Comparison of ENCODE assay signal across 19 cellular contexts in the genomic region with DNA sequence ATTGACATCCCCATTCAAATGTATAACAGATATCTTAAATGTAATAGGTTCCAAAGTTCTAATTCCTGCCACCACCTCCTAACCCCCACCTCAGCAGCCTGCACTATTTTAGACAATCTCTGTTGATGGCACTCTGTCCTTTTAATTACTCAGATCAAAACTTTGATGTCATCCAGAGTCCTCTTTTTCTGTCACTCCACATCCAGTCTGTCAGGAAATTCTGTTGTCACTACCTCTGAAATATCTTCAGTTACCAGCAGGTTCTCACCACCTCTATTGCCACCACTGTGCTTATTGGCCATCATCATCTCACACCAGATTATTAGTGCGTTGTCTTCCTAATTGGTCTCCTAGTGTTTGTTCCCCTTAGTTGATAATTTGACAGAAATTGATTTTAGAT.
DNase-seq lines count a peak whose midpoint lies in the region; ATAC-seq and TF ChIP-seq lines count a peak whose summit lies in the region.
"Had no signal": no experiment of that assay in that cellular context is flagged by ENCODE, and none has a peak within 500 bp of the region (broad histone marks: within the 10 kb centered on the region; RNA-seq: fewer than 3 reads in every experiment).

No MANE protein-coding gene starts in this region.

- H3K36me3 ChIP-seq in esophagus squamous epithelium (peaks cover 0 to 8% (median 0%) of the 10 kb centered on the region in 3 donors), suprapubic skin (no peaks in the 10 kb centered on the region), colonic mucosa (no peaks in the 10 kb centered on the region)
- H3K36me3 ChIP-seq: SJSA1 had no signal

- H3K4me1 ChIP-seq in esophagus squamous epithelium (peaks cover 0 to 56% (median 6%) of the 10 kb centered on the region in 3 donors), suprapubic skin (peaks cover 6% of the 10 kb centered on the region), colonic mucosa (no peaks in the 10 kb centered on the region)
- H3K4me1 ChIP-seq: SJSA1 had no signal

- no peaks in the 10 kb centered on the region for H3K9me3 Mint-ChIP-seq in activated T-cell treated with anti-CD3 and anti-CD28 coated beads, Interleukin-2, amount 50 U/mL, for 72 hours
- no peaks in the 10 kb centered on the region for H3K9me3 Mint-ChIP-seq in activated T-helper 2 cell treated with anti-CD3 and anti-CD28 coated beads, Interferon-gamma antibody, Interleukin-2, Interleukin-4, amounts not matched to agents 10 μg/mL and 5 μg/mL and 100 μg/mL, durations not matched to agents 14 hours and 24 hours and 36 hours

- peak overlapping the region; percentile 76 for H3K27ac Mint-ChIP-seq in activated T-cell treated with anti-CD3 and anti-CD28 coated beads, Interleukin-2, amount 50 U/mL, for 72 hours
- peak overlapping the region; percentile 36 for H3K27ac Mint-ChIP-seq in activated T-helper 2 cell treated with anti-CD3 and anti-CD28 coated beads, Interferon-gamma antibody, Interleukin-2, Interleukin-4, amounts not matched to agents 10 μg/mL and 5 μg/mL and 100 μg/mL, durations not matched to agents 14 hours and 24 hours and 36 hours
- H3K27ac Mint-ChIP-seq: CD4-positive, CD25-positive, alpha-beta regulatory T cell had no signal

- DNase-seq in activated T-cell treated with anti-CD3 and anti-CD28 coated beads, Interleukin-2, amount 50 U/mL, for 72 hours = no peak
- DNase-seq in activated T-cell treated with anti-CD3 and anti-CD28 coated beads, Interleukin-2, amount 50 U/mL, for 48 hours = no peak
- no peak for DNase-seq in activated T-helper 2 cell treated with anti-CD3 and anti-CD28 coated beads, Interferon-gamma antibody, Interleukin-2, Interleukin-4, amounts not matched to agents 10 μg/mL and 5 μg/mL and 100 μg/mL, durations not matched to agents 14 hours and 24 hours and 36 hours (ENCODE audit: low spot score)
- DNase-seq in esophagus squamous epithelium (lab: John Stamatoyannopoulos, UW) = no peak
- DNase-seq in suprapubic skin (ENCODE audit: low spot score in 2 of 2) = no peak
- DNase-seq in ACHN = no peak
- no peak for DNase-seq in inferior parietal cortex (ENCODE audit: extremely low spot score)
- DNase-seq in colonic mucosa = no peak
- DNase-seq: CD4-positive, CD25-positive, alpha-beta regulatory T cell; DMS79; H9; MV-4-11; NCI-H1105 treated with DMSO at 0.1 percent for 48 hours; NCI-H2029 treated with DMSO at 0.1 percent for 48 hours; NCI-H2171 treated with DMSO at 0.1 percent for 48 hours; NCI-H526 had no signal

- no peaks in the 10 kb centered on the region for H3K36me3 Mint-ChIP-seq in activated T-cell treated with anti-CD3 and anti-CD28 coated beads, Interleukin-2, amount 50 U/mL, for 72 hours (ENCODE audit: insufficient read depth in 2 of 2)
- no peaks in the 10 kb centered on the region for H3K36me3 Mint-ChIP-seq in activated T-helper 2 cell treated with anti-CD3 and anti-CD28 coated beads, Interferon-gamma antibody, Interleukin-2, Interleukin-4, amounts not matched to agents 10 μg/mL and 5 μg/mL and 100 μg/mL, durations not matched to agents 14 hours and 24 hours and 36 hours (ENCODE audit: low read depth)
- H3K36me3 Mint-ChIP-seq: CD4-positive, CD25-positive, alpha-beta regulatory T cell had no signal

- no peak overlapping the region for H3K9ac ChIP-seq in colonic mucosa (ENCODE audit: low read depth in 2 of 2, low read length in 2 of 2)
- H3K9ac ChIP-seq: KMS-11 had no signal

- H3K4me1 Mint-ChIP-seq in activated T-cell treated with anti-CD3 and anti-CD28 coated beads, Interleukin-2, amount 50 U/mL, for 72 hours (ENCODE audit: low read depth) = no peaks in the 10 kb centered on the region
- H3K4me1 Mint-ChIP-seq in activated T-helper 2 cell treated with anti-CD3 and anti-CD28 coated beads, Interferon-gamma antibody, Interleukin-2, Interleukin-4, amounts not matched to agents 10 μg/mL and 5 μg/mL and 100 μg/mL, durations not matched to agents 14 hours and 24 hours and 36 hours (ENCODE audit: low read depth) = peaks cover 4% of the 10 kb centered on the region
- H3K4me1 Mint-ChIP-seq: CD4-positive, CD25-positive, alpha-beta regulatory T cell had no signal

- H3K27me3 Mint-ChIP-seq in activated T-cell treated with anti-CD3 and anti-CD28 coated beads, Interleukin-2, amount 50 U/mL, for 72 hours (ENCODE audit: low read depth) = no peaks in the 10 kb centered on the region
- no peaks in the 10 kb centered on the region for H3K27me3 Mint-ChIP-seq in activated T-helper 2 cell treated with anti-CD3 and anti-CD28 coated beads, Interferon-gamma antibody, Interleukin-2, Interleukin-4, amounts not matched to agents 10 μg/mL and 5 μg/mL and 100 μg/mL, durations not matched to agents 14 hours and 24 hours and 36 hours (ENCODE audit: low read depth)

- in situ Hi-C loops in ACHN (cut with HindIII; ENCODE audit: low pct_ligation_motif_present, low pct_unique_long_range_greater_than_20kb, low sequenced_read_pairs) = no loop called here

- H3K4me3 ChIP-seq in esophagus squamous epithelium = no peak overlapping the region
- H3K4me3 ChIP-seq in suprapubic skin = no peak overlapping the region
- no peak overlapping the region for H3K4me3 ChIP-seq in colonic mucosa
- H3K4me3 ChIP-seq: SJSA1 had no signal

- WGBS in esophagus squamous epithelium, 2 donors = 54 to 78% methylated on average over 1 of the region's 1 CpG
- WGBS in suprapubic skin = 74% methylated on average over 1 of the region's 1 CpG

- TF ChIP-seq POLR2A in esophagus squamous epithelium (IDR thresholded peaks at IDR 0.05) = no peak
- no peak for TF ChIP-seq POLR2A in suprapubic skin (IDR thresholded peaks at IDR 0.05)

- H3K27me3 ChIP-seq in esophagus squamous epithelium = no peaks in the 10 kb centered on the region
- H3K27me3 ChIP-seq in suprapubic skin = no peaks in the 10 kb centered on the region
- H3K27me3 ChIP-seq in colonic mucosa = no peaks in the 10 kb centered on the region
- H3K27me3 ChIP-seq: SJSA1 had no signal

- H3K4me3 Mint-ChIP-seq in activated T-cell treated with anti-CD3 and anti-CD28 coated beads, Interleukin-2, amount 50 U/mL, for 72 hours = peak overlapping the region in 1 of 2 donors; percentile 58
- H3K4me3 Mint-ChIP-seq in activated T-helper 2 cell treated with anti-CD3 and anti-CD28 coated beads, Interferon-gamma antibody, Interleukin-2, Interleukin-4, amounts not matched to agents 10 μg/mL and 5 μg/mL and 100 μg/mL, durations not matched to agents 14 hours and 24 hours and 36 hours (ENCODE audit: low read depth) = no peak overlapping the region
- H3K4me3 Mint-ChIP-seq: CD4-positive, CD25-positive, alpha-beta regulatory T cell; H9 had no signal

- peak in 1 of 2 donors; percentile 58 for ATAC-seq in activated T-cell treated with anti-CD3 and anti-CD28 coated beads, Interleukin-2, amount 50 U/mL, for 72 hours (replicated peaks in 1 of 2)
- ATAC-seq: Right ventricle myocardium inferior had no signal

- H3K9me3 ChIP-seq in esophagus squamous epithelium (no peaks in the 10 kb centered on the region), suprapubic skin (no peaks in the 10 kb centered on the region), colonic mucosa (no peaks in the 10 kb centered on the region)
- H3K9me3 ChIP-seq: SJSA1 had no signal

- no peak for TF ChIP-seq CTCF in esophagus squamous epithelium (IDR thresholded peaks at IDR 0.05)
- no peak for TF ChIP-seq CTCF in suprapubic skin (IDR thresholded peaks at IDR 0.05)
- no peak for TF ChIP-seq CTCF in colonic mucosa (IDR thresholded peaks at IDR 0.05)

- intact Hi-C loops in activated T-helper 2 cell treated with anti-CD3 and anti-CD28 coated beads, Interferon-gamma antibody, Interleukin-2, Interleukin-4, amounts not matched to agents 10 μg/mL and 5 μg/mL and 100 μg/mL, durations not matched to agents 14 hours and 24 hours and 36 hours (cut with micrococcal nuclease) = no loop called here
- intact Hi-C loops in esophagus squamous epithelium (cut with DNase I) = no loop called here
- intact Hi-C loops in colonic mucosa (cut with DNase I) = no loop called here

- no peak for TF ChIP-seq EP300 in suprapubic skin (IDR thresholded peaks at IDR 0.05)

- H3K27ac ChIP-seq in esophagus squamous epithelium = peak overlapping the region in 3 of 4 donors; percentile 25 to 72 (median 49)
- H3K27ac ChIP-seq in suprapubic skin = peak overlapping the region; percentile 42
- no peak overlapping the region for H3K27ac ChIP-seq in colonic mucosa
- H3K27ac ChIP-seq: KMS-11, SJSA1 had no signal
